ENCODE assay signal across 17 cellular contexts in the genomic region with DNA sequence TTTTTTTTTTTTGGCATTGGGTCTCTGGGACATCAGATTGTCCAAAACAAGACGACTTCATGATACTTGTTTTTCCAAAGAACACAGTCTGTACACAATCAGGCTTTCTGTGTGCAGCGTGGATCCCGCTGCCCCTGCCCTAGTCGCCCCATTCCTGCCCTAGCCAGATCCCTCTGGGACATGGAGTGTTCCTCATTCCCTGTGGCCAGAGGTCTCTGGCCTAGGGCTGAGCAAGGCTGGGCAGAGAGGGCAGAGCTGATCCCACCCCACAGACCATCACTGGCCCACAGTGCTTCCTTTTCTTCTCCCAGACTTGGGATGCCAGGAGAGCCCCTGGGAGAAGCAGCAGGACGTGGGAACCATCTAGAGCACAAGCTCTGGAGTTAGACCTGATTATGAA. TPM values are rescaled to one million over a fixed set of nuclear protein-coding genes. Genes with fewer than 3 reads are reported as not detected.
"Had no signal": no experiment of that assay in that cellular context is flagged by ENCODE, and none has a peak within 500 bp of the region (broad histone marks: within the 10 kb centered on the region; RNA-seq: fewer than 3 reads in every experiment).

No MANE protein-coding gene starts in this region.

- H3K4me1 ChIP-seq: parathyroid adenoma had no signal

- H3K9me3 Mint-ChIP-seq: activated naive CD4-positive, alpha-beta T cell treated with anti-CD3 and anti-CD28 coated beads, Interleukin-2, amount 50 U/mL, for 24 hours; activated T-helper 2 cell treated with anti-CD3 and anti-CD28 coated beads, Interferon-gamma antibody, Interleukin-2, Interleukin-4, amounts not matched to agents 10 μg/mL and 5 μg/mL and 100 μg/mL, durations not matched to agents 14 hours and 24 hours and 36 hours; immature natural killer cell; WTC11 had no signal

- H3K36me3 Mint-ChIP-seq: activated naive CD4-positive, alpha-beta T cell treated with anti-CD3 and anti-CD28 coated beads, Interleukin-2, amount 50 U/mL, for 24 hours; immature natural killer cell; WTC11 had no signal

- H3K27ac Mint-ChIP-seq: activated CD8-positive, alpha-beta T cell treated with anti-CD3 and anti-CD28 coated beads, Interleukin-2, amount 10 ng/mL, durations not matched to agents 7 days and 5 days; activated naive CD4-positive, alpha-beta T cell treated with anti-CD3 and anti-CD28 coated beads, Interleukin-2, amount 50 U/mL, for 24 hours; activated T-helper 2 cell treated with anti-CD3 and anti-CD28 coated beads, Interferon-gamma antibody, Interleukin-2, Interleukin-4, amounts not matched to agents 10 μg/mL and 5 μg/mL and 100 μg/mL, durations not matched to agents 14 hours and 24 hours and 36 hours; immature natural killer cell; WTC11 had no signal

- DNase-seq: activated CD4-positive, alpha-beta T cell treated with anti-CD3 and anti-CD28 coated beads for 48 hours; activated CD8-positive, alpha-beta T cell treated with anti-CD3 and anti-CD28 coated beads, Interleukin-2, amount 10 ng/mL, durations not matched to agents 7 days and 5 days; glutamatergic neuron; immature natural killer cell; retina; stimulated activated CD4-positive, alpha-beta T cell treated with anti-CD3 and anti-CD28 coated beads, Interleukin-1b, Interleukin-23, amount 100 ng/mL, for 48 hours; stimulated activated naive CD4-positive, alpha-beta T cell; substantia nigra; T-helper 17 cell had no signal

- H3K4me3 Mint-ChIP-seq: activated CD8-positive, alpha-beta T cell treated with anti-CD3 and anti-CD28 coated beads, Interleukin-2, amount 10 ng/mL, durations not matched to agents 7 days and 5 days; activated naive CD4-positive, alpha-beta T cell treated with anti-CD3 and anti-CD28 coated beads, Interleukin-2, amount 50 U/mL, for 24 hours; immature natural killer cell; T-helper 17 cell; WTC11 had no signal

- H3K27me3 Mint-ChIP-seq: activated naive CD4-positive, alpha-beta T cell treated with anti-CD3 and anti-CD28 coated beads, Interleukin-2, amount 50 U/mL, for 24 hours had no signal

- H3K79me2 ChIP-seq: parathyroid adenoma had no signal

- ATAC-seq: activated CD8-positive, alpha-beta T cell treated with anti-CD3 and anti-CD28 coated beads, Interleukin-2, amount 10 ng/mL, durations not matched to agents 7 days and 5 days; esophagus mucosa; left lobe of liver; WTC11 had no signal

- H3K27ac ChIP-seq: brain microvascular endothelial cell, parathyroid adenoma had no signal

- H2AFZ ChIP-seq: parathyroid adenoma had no signal

- H3K36me3 ChIP-seq: brain microvascular endothelial cell had no signal

- H3K4me1 Mint-ChIP-seq: activated naive CD4-positive, alpha-beta T cell treated with anti-CD3 and anti-CD28 coated beads, Interleukin-2, amount 50 U/mL, for 24 hours; immature natural killer cell had no signal

- H3K27me3 ChIP-seq: brain microvascular endothelial cell had no signal

RNA-seq across cellular contexts. Expression of gene PGF, which starts 26.4 kb away (rescaled TPM):
- total RNA-seq: T-helper 17 cell had no signal
- polyA plus RNA-seq: neural cell had no signal
